Comparison of ENCODE assay signal across 22 cellular contexts in genomic region chr19:50569023-50569697, GRCh38. TPM values are rescaled to one million over a fixed set of nuclear protein-coding genes. Genes with fewer than 3 reads are reported as not detected.
"Had no signal": no experiment of that assay in that cellular context is flagged by ENCODE, and none has a peak within 500 bp of the region (broad histone marks: within the 10 kb centered on the region; RNA-seq: fewer than 3 reads in every experiment).

No MANE protein-coding gene starts in this region.

- DNase-seq: activated B cell treated with CpG ODN at 0.5 μM for 24 hours; activated CD4-positive, alpha-beta memory T cell treated with anti-CD3 and anti-CD28 coated beads for 36 hours; activated CD4-positive, alpha-beta T cell treated with anti-CD3 and anti-CD28 coated beads for 4 hours; activated CD8-positive, alpha-beta memory T cell treated with anti-CD3 and anti-CD28 coated beads, Interleukin-2, amount 10 ng/mL, durations not matched to agents 7 days and 5 days; body of pancreas; heart left ventricle; immature natural killer cell; left ventricle myocardium superior; naive thymus-derived CD4-positive, alpha-beta T cell; small intestine; stimulated activated CD4-positive, alpha-beta T cell treated with anti-CD3 and anti-CD28 coated beads, Interleukin-4, amount 100 ng/mL, for 24 hours; SW 1271; testis; upper lobe of left lung had no signal

- H3K4me3 ChIP-seq: body of pancreas, right lobe of liver, testis, upper lobe of left lung had no signal

- H3K27me3 ChIP-seq: testis had no signal

- H3K4me1 ChIP-seq: body of pancreas, right lobe of liver, testis had no signal

- H3K36me3 Mint-ChIP-seq: activated CD4-positive, alpha-beta memory T cell treated with anti-CD3 and anti-CD28 coated beads for 36 hours; activated CD8-positive, alpha-beta memory T cell treated with anti-CD3 and anti-CD28 coated beads, Interleukin-2, amount 10 ng/mL, durations not matched to agents 7 days and 5 days; immature natural killer cell; naive thymus-derived CD4-positive, alpha-beta T cell; stimulated activated effector memory CD8-positive, alpha-beta T cell treated with anti-CD3 and anti-CD28 coated beads, Interleukin-12 subunit alpha, Interleukin-12 subunit beta, amount 100 ng/mL, for 72 hours had no signal

- H3K9me3 Mint-ChIP-seq: activated B cell treated with CpG ODN at 0.5 μM for 24 hours; activated CD4-positive, alpha-beta memory T cell treated with anti-CD3 and anti-CD28 coated beads for 36 hours; immature natural killer cell; memory B cell; stimulated activated effector memory CD8-positive, alpha-beta T cell treated with anti-CD3 and anti-CD28 coated beads, Interleukin-12 subunit alpha, Interleukin-12 subunit beta, amount 100 ng/mL, for 72 hours; T-helper 2 cell treated with Interferon-gamma antibody and Interleukin-4, amounts not matched to agents 5 μg/mL and 100 μg/mL, for 36 hours had no signal

- H3K27ac Mint-ChIP-seq: activated B cell treated with CpG ODN at 0.5 μM for 24 hours; activated CD4-positive, alpha-beta memory T cell treated with anti-CD3 and anti-CD28 coated beads for 36 hours; activated CD8-positive, alpha-beta memory T cell treated with anti-CD3 and anti-CD28 coated beads, Interleukin-2, amount 10 ng/mL, durations not matched to agents 7 days and 5 days; immature natural killer cell; memory B cell; naive thymus-derived CD4-positive, alpha-beta T cell; stimulated activated effector memory CD8-positive, alpha-beta T cell treated with anti-CD3 and anti-CD28 coated beads, Interleukin-12 subunit alpha, Interleukin-12 subunit beta, amount 100 ng/mL, for 72 hours; T-helper 2 cell treated with Interferon-gamma antibody and Interleukin-4, amounts not matched to agents 5 μg/mL and 100 μg/mL, for 36 hours had no signal

- H3K9me3 ChIP-seq: body of pancreas, heart left ventricle, right lobe of liver, testis, upper lobe of left lung had no signal

- H3K36me3 ChIP-seq: heart left ventricle, right lobe of liver, upper lobe of left lung had no signal

- H3K27ac ChIP-seq: body of pancreas, heart left ventricle, right lobe of liver, testis, upper lobe of left lung had no signal

- H3K4me3 Mint-ChIP-seq: activated B cell treated with CpG ODN at 0.5 μM for 24 hours; activated CD4-positive, alpha-beta memory T cell treated with anti-CD3 and anti-CD28 coated beads for 36 hours; activated CD8-positive, alpha-beta memory T cell treated with anti-CD3 and anti-CD28 coated beads, Interleukin-2, amount 10 ng/mL, durations not matched to agents 7 days and 5 days; immature natural killer cell; memory B cell; stimulated activated effector memory CD8-positive, alpha-beta T cell treated with anti-CD3 and anti-CD28 coated beads, Interleukin-12 subunit alpha, Interleukin-12 subunit beta, amount 100 ng/mL, for 72 hours; T-helper 2 cell treated with Interferon-gamma antibody and Interleukin-4, amounts not matched to agents 5 μg/mL and 100 μg/mL, for 36 hours had no signal

RNA-seq across cellular contexts. Expression of gene LRRC4B, which starts 0.9 kb away (rescaled TPM):
- total RNA-seq: activated B cell treated with CpG ODN at 0.5 μM for 24 hours; activated CD4-positive, alpha-beta memory T cell treated with anti-CD3 and anti-CD28 coated beads for 36 hours; activated CD8-positive, alpha-beta memory T cell treated with anti-CD3 and anti-CD28 coated beads, Interleukin-2, amount 10 ng/mL, durations not matched to agents 7 days and 5 days; naive thymus-derived CD4-positive, alpha-beta T cell had no signal
- polyA plus RNA-seq: immature natural killer cell; naive thymus-derived CD4-positive, alpha-beta T cell had no signal

RNA-seq across cellular contexts. Expression of gene ASPDH, which starts 55.4 kb away (rescaled TPM):
- total RNA-seq: activated B cell treated with CpG ODN at 0.5 μM for 24 hours; activated CD4-positive, alpha-beta memory T cell treated with anti-CD3 and anti-CD28 coated beads for 36 hours; activated CD8-positive, alpha-beta memory T cell treated with anti-CD3 and anti-CD28 coated beads, Interleukin-2, amount 10 ng/mL, durations not matched to agents 7 days and 5 days; body of pancreas; heart left ventricle; left ventricle myocardium superior; mucosa of gallbladder; naive thymus-derived CD4-positive, alpha-beta T cell; osteocyte; pulmonary artery endothelial cell; testis; upper lobe of left lung had no signal
- polyA plus RNA-seq: esophagus; heart left ventricle; immature natural killer cell; naive thymus-derived CD4-positive, alpha-beta T cell had no signal
